ENCODE assay signal across 8 cellular contexts in genomic region chr12:10716704-10717315, GRCh38. TPM values are rescaled to one million over a fixed set of nuclear protein-coding genes. Genes with fewer than 3 reads are reported as not detected.
DNase-seq lines count a peak whose midpoint lies in the region; ATAC-seq and TF ChIP-seq lines count a peak whose summit lies in the region.

No MANE protein-coding gene starts in this region.

- H3K27me3 ChIP-seq in PC-9 (ENCODE audit: insufficient read depth, low read depth), result no peaks in the 10 kb centered on the region
- H3K27me3 ChIP-seq in fibroblast of lung (ENCODE audit: control insufficient read depth, insufficient read depth, low read length), result no peaks in the 10 kb centered on the region

- H3K4me3 ChIP-seq in PC-9 (peak overlapping the region; percentile 42; the same call in 1 of the 2 replicates), fibroblast of lung (replicated peaks in 1 of 4; ENCODE audit: control extremely low read depth in 1 of 4, insufficient read depth in 1 of 4, low read depth in 3 of 4, low read length in 4 of 4) (peak overlapping the region; percentile 20 to 99 (median 60))

- ATAC-seq in GM21737 (IDR thresholded peaks at IDR 0.05; ENCODE audit: unreplicated experiment), result no peak
- ATAC-seq in HG02970 (IDR thresholded peaks at IDR 0.05; ENCODE audit: low FRiP score, unreplicated experiment), result no peak

- H3K9me2 ChIP-seq in PC-9 (ENCODE audit: insufficient read depth), result no peaks in the 10 kb centered on the region

- H3K27ac Mint-ChIP-seq in osteocyte (ENCODE audit: unreplicated experiment), result peak overlapping the region; percentile 97

- H4K20me1 ChIP-seq in PC-9 (ENCODE audit: insufficient read depth), result peaks cover 89% of the 10 kb centered on the region
- H4K20me1 ChIP-seq in fibroblast of lung (ENCODE audit: control insufficient read depth, extremely low read depth, insufficient read depth, low read length), result peaks cover 2% of the 10 kb centered on the region

- H3K9me3 Mint-ChIP-seq in osteocyte (ENCODE audit: unreplicated experiment), result no peaks in the 10 kb centered on the region

- no peak overlapping the region for H3K9ac ChIP-seq in fibroblast of lung (ENCODE audit: insufficient read depth, low read length)

- H2AFZ ChIP-seq in PC-9 (no peak overlapping the region), fibroblast of lung (ENCODE audit: low read length) (no peak overlapping the region)

- H3K36me3 Mint-ChIP-seq in osteocyte (ENCODE audit: unreplicated experiment), result peaks cover 32% of the 10 kb centered on the region

- H3K27me3 Mint-ChIP-seq in osteocyte (ENCODE audit: unreplicated experiment), result no peaks in the 10 kb centered on the region

- peak; percentile 50 for DNase-seq in COLO829 (ENCODE audit: low spot score)
- peak; percentile 88 to 94 for DNase-seq in PC-9
- DNase-seq in fibroblast of lung (ENCODE audit: low read depth in 2 of 2), result peak; percentile 95
- DNase-seq in osteocyte (ENCODE audit: extremely low spot score, unreplicated experiment), result peak; percentile 88
- no peak for DNase-seq in activated CD4-positive, alpha-beta T cell treated with anti-CD3 and anti-CD28 coated beads for 1 hour
- no peak for DNase-seq in SKM-1 (lab: John Stamatoyannopoulos, UW; ENCODE audit: unreplicated experiment)

- H3F3A ChIP-seq in PC-9 (ENCODE audit: insufficient read depth, low read depth), result peaks cover 55% of the 10 kb centered on the region

- H3K4me1 Mint-ChIP-seq in osteocyte (ENCODE audit: unreplicated experiment), result peaks cover 62% of the 10 kb centered on the region

- BruUV-seq in PC-9 (replicated peaks; lab: Mats Ljungman, UMichigan), result TSS peak; percentile 88

- POLR2A ChIA-PET in PC-9 (lab: Charles Lee; ENCODE audit: unreplicated experiment), result interaction anchor here (0.6 to 0.7 kb wide), 4 partner anchors 22 to 730 kb away, joined by 3 to 6 read pairs (median 4); partner anchors contain the start of gene GABARAPL1

- H3K27ac ChIP-seq in PC-9 (peak overlapping the region; percentile 78), fibroblast of lung (ENCODE audit: insufficient read depth, low read length) (peak overlapping the region; percentile 77)

- peaks cover 99% of the 10 kb centered on the region for H3K79me2 ChIP-seq in PC-9 (ENCODE audit: low read depth)
- peaks cover 54% of the 10 kb centered on the region for H3K79me2 ChIP-seq in fibroblast of lung (ENCODE audit: control insufficient read depth, insufficient read depth, low read length)

- TF ChIP-seq CTCF in PC-9 (conservative IDR thresholded peaks at IDR 0.05) (no peak), fibroblast of lung (conservative IDR thresholded peaks at IDR 0.05 in 1 of 2, IDR thresholded peaks at IDR 0.05 in 1 of 2; ENCODE audit: low read depth in 1 of 2, low read length in 2 of 2) (no peak), osteocyte (IDR thresholded peaks at IDR 0.05) (no peak)

- H3K9me3 ChIP-seq in PC-9 (ENCODE audit: insufficient read depth, low read depth) (no peaks in the 10 kb centered on the region), fibroblast of lung (ENCODE audit: control insufficient read depth, insufficient read depth, low read depth, low read length) (no peaks in the 10 kb centered on the region)

- peak overlapping the region; percentile 95 for H3K4me2 ChIP-seq in PC-9
- peak overlapping the region; percentile 77 for H3K4me2 ChIP-seq in fibroblast of lung (ENCODE audit: extremely low read depth, insufficient read depth, low read length)

- intact Hi-C loops in PC-9 (cut with micrococcal nuclease; ENCODE audit: unreplicated experiment), result loop anchor here (1.0 kb wide), 2 partner anchors 33 to 104 kb away; partner anchors contain the start of gene MAGOHB

- peak overlapping the region; percentile 74 for H3K4me3 Mint-ChIP-seq in osteocyte (ENCODE audit: unreplicated experiment)

- H3K36me3 ChIP-seq in PC-9 (ENCODE audit: low read depth) (peaks cover 59% of the 10 kb centered on the region), fibroblast of lung (ENCODE audit: control insufficient read depth, insufficient read depth, low read length) (peaks cover 12% of the 10 kb centered on the region)

- CTCF ChIA-PET in PC-9 (lab: Charles Lee), result interaction anchor here (0.5 to 0.7 kb wide), 3 partner anchors 31 to 1769 kb away, joined by 3 to 4 read pairs (median 3); no protein-coding TSS in a partner anchor

- H3K4me1 ChIP-seq in PC-9 (replicated peaks; ENCODE audit: insufficient read depth) (peaks cover 57% of the 10 kb centered on the region), fibroblast of lung (ENCODE audit: control insufficient read depth, extremely low read depth, insufficient read depth, low read length) (peaks cover 7% of the 10 kb centered on the region)

RNA-seq across cellular contexts. Expression of gene YBX3, which starts 6.3 kb away (rescaled TPM):
- total RNA-seq in PC-9 (2021), result 567 and 613 TPM in 2 replicates
- 97.8 and 109 TPM in 2 replicates for total RNA-seq in fibroblast of lung
- 150 and 172 TPM in 2 replicates for polyA plus RNA-seq in fibroblast of lung
- polyA plus RNA-seq in fibroblast of lung (2012), result 165 and 199 TPM in 2 replicates
- 168 and 251 TPM in 2 replicates for polyA minus RNA-seq in fibroblast of lung (ENCODE audit: low replicate concordance)
- total RNA-seq in osteocyte, result 302 and 334 TPM in 2 replicates

RNA-seq across cellular contexts. Expression of gene STYK1, which starts 43.0 kb away (rescaled TPM):
- total RNA-seq in PC-9 (2021), result 7.8 and 16.9 TPM in 2 replicates
- under 0.01 TPM in 1 of 2 replicates, not detected in the other for total RNA-seq in fibroblast of lung
- 0.41 TPM in 1 of 2 replicates, not detected in the other for polyA plus RNA-seq in fibroblast of lung
- 0.41 TPM in 1 of 2 replicates, not detected in the other for polyA plus RNA-seq in fibroblast of lung (2012)
- not detected in 2 replicates for polyA minus RNA-seq in fibroblast of lung (ENCODE audit: low replicate concordance)
- total RNA-seq in osteocyte, result 0.48 TPM in 1 of 2 replicates, not detected in the other

Comparison
In these comparisons a context has a peak if more than half of its experiments do, and no peak if none do; other contexts are left out.
1. DNase-seq: peak in COLO829 (single experiment), PC-9 (2 of 2), fibroblast of lung (2 of 2) and osteocyte (single experiment); none in activated CD4-positive, alpha-beta T cell treated with anti-CD3 and anti-CD28 coated beads for 1 hour (single experiment) and SKM-1 (single experiment).